8 cellular contexts compared by ENCODE assay signal in the genomic region with DNA sequence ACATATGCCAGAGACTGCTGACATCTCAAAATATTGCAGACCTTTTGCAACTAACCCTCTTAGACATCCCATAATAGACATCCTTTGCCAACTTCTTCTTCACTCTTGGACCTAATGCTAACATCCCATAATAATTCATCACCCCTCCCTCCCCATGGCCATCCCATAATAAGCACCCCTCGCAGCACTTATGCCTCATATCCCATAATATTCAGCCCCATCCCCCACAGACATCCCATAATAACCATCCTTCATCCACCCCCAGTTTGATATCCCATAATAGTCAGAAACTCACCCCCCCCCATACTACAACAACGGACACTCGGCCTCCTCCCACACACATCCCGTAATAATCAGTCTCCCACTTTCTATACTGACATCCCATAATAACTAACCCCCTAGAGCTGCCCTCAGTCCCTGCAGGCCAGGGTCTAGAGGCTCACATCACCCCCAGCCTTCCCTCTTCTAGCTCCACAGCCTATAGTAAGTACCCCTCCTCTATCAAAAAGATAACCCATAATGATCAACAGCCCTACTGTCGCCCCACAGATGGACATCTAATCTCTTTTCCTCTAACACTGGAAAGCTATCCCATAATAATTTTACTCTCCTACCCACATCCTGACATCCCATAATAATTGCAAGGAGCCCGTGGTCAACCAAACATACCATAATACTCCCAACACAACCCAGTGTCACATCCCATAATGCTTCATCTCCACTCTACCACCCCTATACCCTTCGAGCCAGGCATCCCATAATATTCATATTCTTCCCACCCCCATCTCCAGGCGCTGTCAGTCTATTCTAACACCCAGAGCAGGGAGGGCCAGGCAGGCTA. TPM values are rescaled to one million over a fixed set of nuclear protein-coding genes. Genes with fewer than 3 reads are reported as not detected.
DNase-seq lines count a peak whose midpoint lies in the region; ATAC-seq and TF ChIP-seq lines count a peak whose summit lies in the region.

No MANE protein-coding gene starts in this region.

- peak overlapping the region; percentile 20 to 99 (median 60); a peak in 19 of 22 replicates for H3K4me2 ChIP-seq in BLaER1 treated with 17β-estradiol and CSF1 and Interleukin-3, amounts not matched to agents 10 nM and 100 nM
- no peak overlapping the region for H3K4me2 ChIP-seq in hepatocyte
- H3K4me2 ChIP-seq in smooth muscle cell = peak overlapping the region; percentile 70

- H3K4me1 ChIP-seq in BLaER1 treated with 17β-estradiol and CSF1 and Interleukin-3, amounts not matched to agents 10 nM and 100 nM = peaks cover 64 to 78% (median 75%) of the 10 kb centered on the region in 10 experiments
- peaks cover 45% of the 10 kb centered on the region for H3K4me1 ChIP-seq in SJSA1 (replicated peaks)
- peaks cover 39% of the 10 kb centered on the region for H3K4me1 ChIP-seq in hepatocyte (ENCODE audit: insufficient read depth)
- peaks cover 51% of the 10 kb centered on the region for H3K4me1 ChIP-seq in smooth muscle cell (ENCODE audit: low read depth)

- H3K79me2 ChIP-seq in hepatocyte = peaks cover 39% of the 10 kb centered on the region
- peaks cover 36% of the 10 kb centered on the region for H3K79me2 ChIP-seq in smooth muscle cell (ENCODE audit: low read depth)

- no peaks in the 10 kb centered on the region for H3K9me3 ChIP-seq in BLaER1 treated with 17β-estradiol and CSF1 and Interleukin-3, amounts not matched to agents 10 nM and 100 nM (replicated peaks in 1 of 11)
- H3K9me3 ChIP-seq in SJSA1 (replicated peaks) = no peaks in the 10 kb centered on the region
- no peaks in the 10 kb centered on the region for H3K9me3 ChIP-seq in hepatocyte (ENCODE audit: low read depth)
- no peaks in the 10 kb centered on the region for H3K9me3 ChIP-seq in smooth muscle cell (replicated peaks; ENCODE audit: low read depth)

- H3K4me3 ChIP-seq in BLaER1 treated with 17β-estradiol and CSF1 and Interleukin-3, amounts not matched to agents 10 nM and 100 nM = no peak overlapping the region
- no peak overlapping the region; the same call in 1 of the 2 replicates for H3K4me3 ChIP-seq in SJSA1
- no peak overlapping the region for H3K4me3 ChIP-seq in hepatocyte
- H3K4me3 ChIP-seq in smooth muscle cell = no peak overlapping the region

- TF ChIP-seq CTCF in hepatocyte (IDR thresholded peaks at IDR 0.05; ENCODE audit: poor library complexity) (no peak), smooth muscle cell (IDR thresholded peaks at IDR 0.05; ENCODE audit: borderline replicate concordance, insufficient read depth, poor library complexity, severe bottlenecking) (no peak)

- H3K4me1 Mint-ChIP-seq in activated naive CD8-positive, alpha-beta T cell treated with anti-CD3 and anti-CD28 coated beads, Interleukin-2, amount 50 U/mL, for 24 hours = peaks cover 52% of the 10 kb centered on the region

- H2AFZ ChIP-seq in hepatocyte (no peak overlapping the region), smooth muscle cell (ENCODE audit: low read depth) (no peak overlapping the region)

- peaks cover 26 to 32% (median 30%) of the 10 kb centered on the region in 11 experiments; a peak in 21 of 22 replicates for H4K20me1 ChIP-seq in BLaER1 treated with 17β-estradiol and CSF1 and Interleukin-3, amounts not matched to agents 10 nM and 100 nM
- H4K20me1 ChIP-seq in hepatocyte (ENCODE audit: insufficient read depth, poor library complexity, severe bottlenecking) (peaks cover 36% of the 10 kb centered on the region), smooth muscle cell (ENCODE audit: low read depth) (peaks cover 36% of the 10 kb centered on the region)

- no peaks in the 10 kb centered on the region for H3K9me2 ChIP-seq in hepatocyte (replicated peaks; ENCODE audit: insufficient read depth)

- peaks cover 38% of the 10 kb centered on the region for H3F3A ChIP-seq in smooth muscle cell (ENCODE audit: low read depth)

- peaks cover 0 to 23% (median 9%) of the 10 kb centered on the region in 11 experiments; a peak in 12 of 22 replicates for H3K36me3 ChIP-seq in BLaER1 treated with 17β-estradiol and CSF1 and Interleukin-3, amounts not matched to agents 10 nM and 100 nM
- H3K36me3 ChIP-seq in SJSA1 = peaks cover 30% of the 10 kb centered on the region
- no peaks in the 10 kb centered on the region for H3K36me3 ChIP-seq in hepatocyte (replicated peaks; ENCODE audit: insufficient read depth, low read depth)
- no peaks in the 10 kb centered on the region for H3K36me3 ChIP-seq in smooth muscle cell (ENCODE audit: low read depth)

- no peak overlapping the region for H3K27ac Mint-ChIP-seq in activated naive CD8-positive, alpha-beta T cell treated with anti-CD3 and anti-CD28 coated beads, Interleukin-2, amount 50 U/mL, for 24 hours

- peaks cover 25% of the 10 kb centered on the region for H3K36me3 Mint-ChIP-seq in activated naive CD8-positive, alpha-beta T cell treated with anti-CD3 and anti-CD28 coated beads, Interleukin-2, amount 50 U/mL, for 24 hours (ENCODE audit: low read depth)

- 40% methylated on average over 8 of the region's 8 CpGs for WGBS in hepatocyte (ENCODE audit: low lambda C conversion rate, missing lambda C conversion rate)
- WGBS in smooth muscle cell (ENCODE audit: low lambda C conversion rate) = 34% methylated on average over 8 of the region's 8 CpGs

- no peaks in the 10 kb centered on the region for H3K27me3 ChIP-seq in BLaER1 treated with 17β-estradiol and CSF1 and Interleukin-3, amounts not matched to agents 10 nM and 100 nM
- no peaks in the 10 kb centered on the region for H3K27me3 ChIP-seq in SJSA1 (replicated peaks)
- no peaks in the 10 kb centered on the region for H3K27me3 ChIP-seq in hepatocyte
- no peaks in the 10 kb centered on the region for H3K27me3 ChIP-seq in smooth muscle cell (ENCODE audit: low read depth)

- no peaks in the 10 kb centered on the region for H3K27me3 Mint-ChIP-seq in activated naive CD8-positive, alpha-beta T cell treated with anti-CD3 and anti-CD28 coated beads, Interleukin-2, amount 50 U/mL, for 24 hours

- ATAC-seq in GM21423 (IDR thresholded peaks at IDR 0.05; ENCODE audit: unreplicated experiment) = peak; percentile 26
- peak; percentile 51 for ATAC-seq in activated naive CD8-positive, alpha-beta T cell treated with anti-CD3 and anti-CD28 coated beads, Interleukin-2, amount 50 U/mL, for 24 hours
- ATAC-seq in GM18861 (IDR thresholded peaks at IDR 0.05; ENCODE audit: unreplicated experiment) = no peak

- H3K9me3 Mint-ChIP-seq in activated naive CD8-positive, alpha-beta T cell treated with anti-CD3 and anti-CD28 coated beads, Interleukin-2, amount 50 U/mL, for 24 hours = no peaks in the 10 kb centered on the region

- peak overlapping the region in 10 of 11 experiments; percentile 0 to 90 (median 54); a peak in 17 of 22 replicates for H3K27ac ChIP-seq in BLaER1 treated with 17β-estradiol and CSF1 and Interleukin-3, amounts not matched to agents 10 nM and 100 nM
- H3K27ac ChIP-seq in SJSA1 (peak overlapping the region; percentile 52), hepatocyte (peak overlapping the region; percentile 82), smooth muscle cell (ENCODE audit: low read depth) (peak overlapping the region; percentile 17)

- peak overlapping the region in 3 of 11 experiments; percentile 19 to 69 (median 48); a peak in 5 of 22 replicates for H3K9ac ChIP-seq in BLaER1 treated with 17β-estradiol and CSF1 and Interleukin-3, amounts not matched to agents 10 nM and 100 nM
- H3K9ac ChIP-seq in smooth muscle cell (ENCODE audit: low read depth) = no peak overlapping the region

- no peak overlapping the region for H3K4me3 Mint-ChIP-seq in activated naive CD8-positive, alpha-beta T cell treated with anti-CD3 and anti-CD28 coated beads, Interleukin-2, amount 50 U/mL, for 24 hours

- DNase-seq in NCI-H1105 treated with DMSO at 0.1 percent for 48 hours (lab: John Stamatoyannopoulos, UW) = peak; percentile 97
- peak; percentile 67 to 71 for DNase-seq in SJSA1 (ENCODE audit: low read depth in 1 of 2, low spot score in 2 of 2)
- peak; percentile 70 for DNase-seq in activated naive CD8-positive, alpha-beta T cell treated with anti-CD3 and anti-CD28 coated beads, Interleukin-2, amount 50 U/mL, for 24 hours
- DNase-seq in hepatocyte (ENCODE audit: low spot score) = peak; percentile 82
- no peak for DNase-seq in smooth muscle cell (lab: John Stamatoyannopoulos, UW; ENCODE audit: unreplicated experiment)

RNA-seq across cellular contexts. Expression of a gene that starts 0.8 kb away (rescaled TPM):
- total RNA-seq in SJSA1 (2014; rRNA removed; shearing (Covaris generic)) = 178 and 180 TPM in 2 replicates
- total RNA-seq in hepatocyte (181 and 211 TPM in 2 replicates), smooth muscle cell (172 and 176 TPM in 2 replicates)
- polyA plus RNA-seq in hepatocyte (74.1 and 108 TPM in 2 replicates), smooth muscle cell (87.5 and 122 TPM in 2 replicates)

RNA-seq across cellular contexts. Expression of a gene that starts 27.8 kb away (rescaled TPM):
- not detected in 2 replicates for total RNA-seq in SJSA1 (2014; rRNA removed; shearing (Covaris generic))
- total RNA-seq in hepatocyte = 0.60 and 1.0 TPM in 2 replicates
- polyA plus RNA-seq in hepatocyte = 0.34 and 2.0 TPM in 2 replicates
- total RNA-seq in smooth muscle cell = 2.0 and 4.4 TPM in 2 replicates
- polyA plus RNA-seq in smooth muscle cell = 1.3 and 1.8 TPM in 2 replicates

RNA-seq across cellular contexts. Expression of a gene that starts 39.3 kb away (rescaled TPM):
- not detected in 2 replicates for total RNA-seq in SJSA1 (2014; rRNA removed; shearing (Covaris generic))
- total RNA-seq in hepatocyte (0.20 and 0.68 TPM in 2 replicates), smooth muscle cell (not detected in 2 replicates)
- polyA plus RNA-seq in hepatocyte (0.62 and 1.8 TPM in 2 replicates), smooth muscle cell (0.82 TPM in 1 of 2 replicates, not detected in the other)

RNA-seq across cellular contexts. Expression of a gene that starts 39.9 kb away (rescaled TPM):
- total RNA-seq in SJSA1 (2014; rRNA removed; shearing (Covaris generic)) = 48.3 and 76.6 TPM in 2 replicates
- total RNA-seq in hepatocyte (36.1 and 40.3 TPM in 2 replicates), smooth muscle cell (29.7 and 41.9 TPM in 2 replicates)
- polyA plus RNA-seq in hepatocyte (37.8 and 38.1 TPM in 2 replicates), smooth muscle cell (23.6 and 30.4 TPM in 2 replicates)

RNA-seq across cellular contexts. Expression of a gene that starts 52.1 kb away (rescaled TPM):
- total RNA-seq in SJSA1 (2014; rRNA removed; shearing (Covaris generic)) = 12.1 and 14.9 TPM in 2 replicates
- 5.4 and 7.5 TPM in 2 replicates for total RNA-seq in hepatocyte
- polyA plus RNA-seq in hepatocyte = 11.2 and 15.2 TPM in 2 replicates
- total RNA-seq in smooth muscle cell = 4.2 and 5.2 TPM in 2 replicates
- polyA plus RNA-seq in smooth muscle cell = 13.3 and 19.1 TPM in 2 replicates

Comparison
In these comparisons a context has a peak if more than half of its experiments do, and no peak if none do; other contexts are left out.
1. H3K27ac ChIP-seq: peak in every context shown above with its lines; median percentile 82 in hepatocyte; 54 in BLaER1 treated with 17β-estradiol and CSF1 and Interleukin-3, amounts not matched to agents 10 nM and 100 nM; 52 in SJSA1; 17 in smooth muscle cell.